ENCODE assay signal across 13 cellular contexts in genomic region chr14:61523751-61524150, GRCh38.
A peak's percentile ranks its signal among the peaks of the same experiment; 100 is the strongest.
DNase-seq lines count a peak whose midpoint lies in the region; FAIRE-seq and TF ChIP-seq lines count a peak whose summit lies in the region.
"Had no signal": no experiment of that assay in that cellular context is flagged by ENCODE, and none has a peak within 500 bp of the region (broad histone marks: within the 10 kb centered on the region; RNA-seq: fewer than 3 reads in every experiment).

No MANE protein-coding gene starts in this region.

- H3K9me3 ChIP-seq in BLaER1 treated with 17β-estradiol and CSF1 and Interleukin-3, amounts not matched to agents 10 nM and 100 nM (replicated peaks in 1 of 11): peaks cover 0 to 3% (median 0%) of the 10 kb centered on the region in 11 experiments; a peak in 3 of 22 replicates
- no peaks in the 10 kb centered on the region for H3K9me3 ChIP-seq in osteoblast (ENCODE audit: low read depth, low read length)
- H3K9me3 ChIP-seq: MG63 had no signal

- peaks cover 0 to 12% (median 4%) of the 10 kb centered on the region in 11 experiments; a peak in 10 of 22 replicates for H3K36me3 ChIP-seq in BLaER1 treated with 17β-estradiol and CSF1 and Interleukin-3, amounts not matched to agents 10 nM and 100 nM
- H3K36me3 ChIP-seq in bronchial epithelial cell (ENCODE audit: control insufficient read depth, insufficient read depth, low read length): no peaks in the 10 kb centered on the region
- H3K36me3 ChIP-seq in osteoblast (ENCODE audit: insufficient read depth, low read length): no peaks in the 10 kb centered on the region
- H3K36me3 ChIP-seq: MG63 had no signal

- peaks cover 46 to 65% (median 50%) of the 10 kb centered on the region in 10 experiments for H3K4me1 ChIP-seq in BLaER1 treated with 17β-estradiol and CSF1 and Interleukin-3, amounts not matched to agents 10 nM and 100 nM
- peaks cover 58% of the 10 kb centered on the region for H3K4me1 ChIP-seq in osteoblast (ENCODE audit: insufficient read depth, low read length)

- H2AFZ ChIP-seq in osteoblast (ENCODE audit: low read length): no peak overlapping the region

- no peak overlapping the region for H3K4me3 ChIP-seq in BLaER1 treated with 17β-estradiol and CSF1 and Interleukin-3, amounts not matched to agents 10 nM and 100 nM
- no peak overlapping the region for H3K4me3 ChIP-seq in bronchial epithelial cell (ENCODE audit: low read depth, low read length)
- H3K4me3 ChIP-seq in osteoblast (ENCODE audit: insufficient read depth, low read length): no peak overlapping the region
- H3K4me3 ChIP-seq: MG63 had no signal

- H3K9ac ChIP-seq in BLaER1 treated with 17β-estradiol and CSF1 and Interleukin-3, amounts not matched to agents 10 nM and 100 nM: no peak overlapping the region; a peak in 2 of 22 replicates

- TF ChIP-seq CTCF in bronchial epithelial cell (IDR thresholded peaks at IDR 0.05; ENCODE audit: insufficient read depth, low read length, severe bottlenecking): no peak
- TF ChIP-seq CTCF in osteoblast (IDR thresholded peaks at IDR 0.05; ENCODE audit: extremely low read depth, low read depth, low read length): no peak

- peak overlapping the region in 8 of 11 experiments; percentile 5 to 93 (median 70); a peak in 7 of 22 replicates for H3K4me2 ChIP-seq in BLaER1 treated with 17β-estradiol and CSF1 and Interleukin-3, amounts not matched to agents 10 nM and 100 nM
- H3K4me2 ChIP-seq in osteoblast (ENCODE audit: insufficient read depth, low read length): peak overlapping the region; percentile 32

- H3K79me2 ChIP-seq in osteoblast (ENCODE audit: insufficient read depth, low read length): no peaks in the 10 kb centered on the region

- peak overlapping the region in 3 of 11 experiments; percentile 82 to 96 (median 91); a peak in 5 of 22 replicates for H3K27ac ChIP-seq in BLaER1 treated with 17β-estradiol and CSF1 and Interleukin-3, amounts not matched to agents 10 nM and 100 nM
- H3K27ac ChIP-seq in osteoblast (ENCODE audit: low read depth, low read length): peak overlapping the region; percentile 89

- DNase-seq in NCI-H1105 (lab: John Stamatoyannopoulos, UW) (peak; percentile 35), bronchial epithelial cell (ENCODE audit: low read depth) (peak; percentile 82), osteoblast (ENCODE audit: insufficient read length, low spot score, missing footprints) (peak; percentile 37), HUDEP-2 (lab: John Stamatoyannopoulos, UW; ENCODE audit: unreplicated experiment in 76 of 76) (no peak), GM19240 (ENCODE audit: insufficient read length, low spot score) (no peak), cortex of kidney (lab: John Stamatoyannopoulos, UW) (no peak), NCI-H510A (lab: John Stamatoyannopoulos, UW) (no peak)
- DNase-seq: activated CD8-positive, alpha-beta memory T cell treated with anti-CD3 and anti-CD28 coated beads, Interleukin-2, amount 10 ng/mL, durations not matched to agents 7 days and 5 days; C1 segment of cervical spinal cord; stimulated activated CD4-positive, alpha-beta T cell treated with anti-CD3 and anti-CD28 coated beads, Interleukin-12 subunit alpha, Interleukin-12 subunit beta, amount 100 ng/mL, for 4 hours had no signal

- H3K27me3 ChIP-seq in BLaER1 treated with 17β-estradiol and CSF1 and Interleukin-3, amounts not matched to agents 10 nM and 100 nM: no peaks in the 10 kb centered on the region
- H3K27me3 ChIP-seq in bronchial epithelial cell (ENCODE audit: control insufficient read depth, insufficient read depth, low read length): no peaks in the 10 kb centered on the region
- H3K27me3 ChIP-seq in osteoblast (ENCODE audit: insufficient read depth, low read length): no peaks in the 10 kb centered on the region
- H3K27me3 ChIP-seq: MG63 had no signal

- FAIRE-seq in bronchial epithelial cell (lab: Jason Lieb, UNC): no peak
- FAIRE-seq: G401.6 had no signal

- H4K20me1 ChIP-seq in BLaER1 treated with 17β-estradiol and CSF1 and Interleukin-3, amounts not matched to agents 10 nM and 100 nM: no peaks in the 10 kb centered on the region
- H4K20me1 ChIP-seq in osteoblast (ENCODE audit: insufficient read depth, low read length): no peaks in the 10 kb centered on the region

Comparison
In these comparisons a context has a peak if more than half of its experiments do, and no peak if none do; other contexts are left out.
1. DNase-seq: peak in NCI-H1105 (single experiment), bronchial epithelial cell (single experiment) and osteoblast (single experiment); none in HUDEP-2 (0 of 76), GM19240 (single experiment), cortex of kidney (single experiment) and NCI-H510A (single experiment).